In genomic region chr12:72330291-72330690, GRCh38 we compare ENCODE assay signal across 18 cellular contexts. TPM values are rescaled to one million over a fixed set of nuclear protein-coding genes. Genes with fewer than 3 reads are reported as not detected.
A peak's percentile ranks its signal among the peaks of the same experiment; 100 is the strongest.
DNase-seq lines count a peak whose midpoint lies in the region; ATAC-seq, FAIRE-seq and TF ChIP-seq lines count a peak whose summit lies in the region.
"Had no signal": no experiment of that assay in that cellular context is flagged by ENCODE, and none has a peak within 500 bp of the region (broad histone marks: within the 10 kb centered on the region; RNA-seq: fewer than 3 reads in every experiment).

No MANE protein-coding gene starts in this region.

- H3K4me2 ChIP-seq in fibroblast of lung (ENCODE audit: extremely low read depth, insufficient read depth, low read length) (peak overlapping the region; percentile 32), neuronal stem cell (ENCODE audit: insufficient read depth, low read length, poor library complexity, severe bottlenecking) (no peak overlapping the region)

- no peak overlapping the region for H3K14ac ChIP-seq in neuronal stem cell (ENCODE audit: low read length)

- H3K9ac ChIP-seq in fibroblast of lung (ENCODE audit: insufficient read depth, low read length), result no peak overlapping the region
- H3K9ac ChIP-seq in neuronal stem cell (ENCODE audit: low read depth, low read length, poor library complexity), result no peak overlapping the region

- H3K4ac ChIP-seq in neuronal stem cell (ENCODE audit: low read length), result no peak overlapping the region

- H3K4me3 ChIP-seq in MG63 (peak overlapping the region; percentile 21), fibroblast of lung (replicated peaks in 1 of 4; ENCODE audit: control extremely low read depth in 1 of 4, insufficient read depth in 1 of 4, low read depth in 3 of 4, low read length in 4 of 4) (peak overlapping the region in 2 of 4 experiments; percentile 7 to 25), neuronal stem cell (ENCODE audit: low read length in 2 of 2) (no peak overlapping the region)
- H3K4me3 ChIP-seq: SJCRH30, tibial artery had no signal

- H2BK120ac ChIP-seq in neuronal stem cell (ENCODE audit: low read depth, low read length), result no peak overlapping the region

- no peak overlapping the region for H4K91ac ChIP-seq in neuronal stem cell (ENCODE audit: low read depth, low read length, poor library complexity)

- no peaks in the 10 kb centered on the region for H3K79me1 ChIP-seq in neuronal stem cell (ENCODE audit: low read depth, low read length)

- H2BK5ac ChIP-seq in neuronal stem cell (ENCODE audit: low read length), result no peak overlapping the region

- no peaks in the 10 kb centered on the region for H3K27me3 Mint-ChIP-seq in activated naive CD4-positive, alpha-beta T cell treated with anti-CD3 and anti-CD28 coated beads for 36 hours (ENCODE audit: low read depth)
- H3K27me3 Mint-ChIP-seq: effector memory CD8-positive, alpha-beta T cell had no signal

- H4K8ac ChIP-seq in neuronal stem cell (ENCODE audit: low read depth, low read length), result no peak overlapping the region

- no peak overlapping the region for H2BK15ac ChIP-seq in neuronal stem cell (ENCODE audit: low read length)

- no peak overlapping the region for H3K23ac ChIP-seq in neuronal stem cell (ENCODE audit: low read depth, low read length, poor library complexity)

- intact Hi-C loops in activated naive CD4-positive, alpha-beta T cell treated with anti-CD3 and anti-CD28 coated beads for 36 hours (cut with micrococcal nuclease), result no loop called here

- no peaks in the 10 kb centered on the region for H3K36me3 Mint-ChIP-seq in activated naive CD4-positive, alpha-beta T cell treated with anti-CD3 and anti-CD28 coated beads for 36 hours (ENCODE audit: low read depth)

- no peak for TF ChIP-seq CTCF in AG09319 (IDR thresholded peaks at IDR 0.05; ENCODE audit: low read depth, low read length)
- TF ChIP-seq CTCF in fibroblast of lung (conservative IDR thresholded peaks at IDR 0.05 in 1 of 2, IDR thresholded peaks at IDR 0.05 in 1 of 2; ENCODE audit: low read depth in 1 of 2, low read length in 2 of 2), result no peak

- H3K9me3 Mint-ChIP-seq in activated naive CD4-positive, alpha-beta T cell treated with anti-CD3 and anti-CD28 coated beads for 36 hours, result no peaks in the 10 kb centered on the region
- H3K9me3 Mint-ChIP-seq: neural crest cell had no signal

- H3K36me3 ChIP-seq in MG63 (no peaks in the 10 kb centered on the region), fibroblast of lung (ENCODE audit: control insufficient read depth, insufficient read depth, low read length) (no peaks in the 10 kb centered on the region), neuronal stem cell (replicated peaks in 1 of 2; ENCODE audit: control insufficient read depth in 2 of 2, insufficient read depth in 2 of 2, low read length in 2 of 2) (no peaks in the 10 kb centered on the region)
- H3K36me3 ChIP-seq: SJCRH30, tibial artery had no signal

- H3K4me1 ChIP-seq in fibroblast of lung (ENCODE audit: control insufficient read depth, extremely low read depth, insufficient read depth, low read length), result no peaks in the 10 kb centered on the region
- H3K4me1 ChIP-seq in neuronal stem cell (ENCODE audit: control insufficient read depth in 2 of 2, insufficient read depth in 1 of 2, low read depth in 1 of 2, low read length in 2 of 2), result no peaks in the 10 kb centered on the region
- H3K4me1 ChIP-seq: SJCRH30, tibial artery had no signal

- H4K20me1 ChIP-seq in fibroblast of lung (ENCODE audit: control insufficient read depth, extremely low read depth, insufficient read depth, low read length), result no peaks in the 10 kb centered on the region

- no peaks in the 10 kb centered on the region for H3K9me3 ChIP-seq in MG63
- no peaks in the 10 kb centered on the region for H3K9me3 ChIP-seq in fibroblast of lung (ENCODE audit: control insufficient read depth, insufficient read depth, low read depth, low read length)
- H3K9me3 ChIP-seq in neuronal stem cell (replicated peaks in 1 of 2; ENCODE audit: control insufficient read depth in 2 of 2, insufficient read depth in 1 of 2, low read depth in 1 of 2, low read length in 2 of 2), result no peaks in the 10 kb centered on the region
- H3K9me3 ChIP-seq: SJCRH30, tibial artery had no signal

- H3K4me3 Mint-ChIP-seq in activated naive CD4-positive, alpha-beta T cell treated with anti-CD3 and anti-CD28 coated beads for 36 hours, result no peak overlapping the region
- H3K4me3 Mint-ChIP-seq: effector memory CD8-positive, alpha-beta T cell; neural crest cell had no signal

- H3K18ac ChIP-seq in neuronal stem cell (ENCODE audit: low read length), result no peak overlapping the region

- DNase-seq in AG09319 (ENCODE audit: extremely low read depth, low read depth) (peak; percentile 54), MG63 (peak; percentile 51), fibroblast of lung (ENCODE audit: low read depth in 2 of 2) (peak; percentile 61 to 88), neuronal stem cell (ENCODE audit: low spot score) (peak; percentile 20), NCI-H82 treated with DMSO at 0.1 percent for 48 hours (lab: John Stamatoyannopoulos, UW; ENCODE audit: unreplicated experiment) (no peak), urothelium cell line (ENCODE audit: low spot score) (no peak)
- no peak for DNase-seq in activated naive CD4-positive, alpha-beta T cell treated with anti-CD3 and anti-CD28 coated beads for 36 hours
- DNase-seq: ACHN; activated gamma-delta T cell treated with Interleukin-2 at 50 U/mL for 16 hours; effector memory CD8-positive, alpha-beta T cell; NCI-H1105 treated with DMSO at 0.1 percent for 48 hours; NCI-H774; SJCRH30; tibial artery had no signal

- CTCF ChIA-PET in activated naive CD4-positive, alpha-beta T cell treated with anti-CD3 and anti-CD28 coated beads for 36 hours (lab: Charles Lee), result no interaction called here

- H3K79me2 ChIP-seq in fibroblast of lung (ENCODE audit: control insufficient read depth, insufficient read depth, low read length), result no peaks in the 10 kb centered on the region

- H3K27me3 ChIP-seq in MG63 (no peaks in the 10 kb centered on the region), fibroblast of lung (ENCODE audit: control insufficient read depth, insufficient read depth, low read length) (no peaks in the 10 kb centered on the region), neuronal stem cell (ENCODE audit: control insufficient read depth in 3 of 3, insufficient read depth in 3 of 3, low read depth in 1 of 3, low read length in 3 of 3) (no peaks in the 10 kb centered on the region)
- H3K27me3 ChIP-seq: SJCRH30, tibial artery had no signal

- H2AFZ ChIP-seq in fibroblast of lung (ENCODE audit: low read length), result no peak overlapping the region
- peak overlapping the region; percentile 6 for H2AFZ ChIP-seq in neuronal stem cell (ENCODE audit: low read length)

- no CpG with 5 or more reads among the region's 9 CpGs for WGBS in neuronal stem cell (ENCODE audit: extremely low coverage in 2 of 2, insufficient read length in 2 of 2, insufficient replicate concordance in 1 of 2), 2 donors

- FAIRE-seq in urothelium cell line (lab: Jason Lieb, UNC), result no peak
- FAIRE-seq: bronchial epithelial cell had no signal

- H2AK5ac ChIP-seq in neuronal stem cell (ENCODE audit: low read depth, low read length), result no peak overlapping the region

- H3K27ac Mint-ChIP-seq in activated naive CD4-positive, alpha-beta T cell treated with anti-CD3 and anti-CD28 coated beads for 36 hours, result no peak overlapping the region
- H3K27ac Mint-ChIP-seq: effector memory CD8-positive, alpha-beta T cell had no signal

- no peaks in the 10 kb centered on the region for H3K4me1 Mint-ChIP-seq in activated naive CD4-positive, alpha-beta T cell treated with anti-CD3 and anti-CD28 coated beads for 36 hours (ENCODE audit: low read depth)
- H3K4me1 Mint-ChIP-seq: neural crest cell had no signal

- no peak overlapping the region for H3K27ac ChIP-seq in fibroblast of lung (ENCODE audit: insufficient read depth, low read length)
- H3K27ac ChIP-seq in neuronal stem cell (replicated peaks; ENCODE audit: low read length), result no peak overlapping the region
- H3K27ac ChIP-seq: SJCRH30, tibial artery had no signal

- no peak for ATAC-seq in GM18867 (IDR thresholded peaks at IDR 0.05; ENCODE audit: unreplicated experiment)
- ATAC-seq: effector memory CD8-positive, alpha-beta T cell had no signal

- H2BK12ac ChIP-seq in neuronal stem cell (ENCODE audit: low read length), result no peak overlapping the region

RNA-seq across cellular contexts. Expression of gene TRHDE, which starts 58.1 kb away (rescaled TPM):
- 0.22 and 5.0 TPM in 2 replicates for total RNA-seq in MG63 (2014; rRNA removed; shearing (Covaris generic); ENCODE audit: low replicate concordance)
- total RNA-seq in fibroblast of lung, result 5.9 and 7.3 TPM in 2 replicates
- polyA plus RNA-seq in fibroblast of lung, result 8.8 and 17.6 TPM in 2 replicates
- 7.1 and 7.7 TPM in 2 replicates for polyA plus RNA-seq in fibroblast of lung (2012)
- 5.3 and 12.8 TPM in 2 replicates for polyA minus RNA-seq in fibroblast of lung (ENCODE audit: low replicate concordance)
- polyA plus RNA-seq in neuronal stem cell (2013, experiment 1 of 2), result 0.75 TPM
- polyA plus RNA-seq in neuronal stem cell (2013, experiment 2 of 2), result 0.64 TPM
- total RNA-seq in activated naive CD4-positive, alpha-beta T cell treated with anti-CD3 and anti-CD28 coated beads for 36 hours, result not detected
- total RNA-seq: activated CD8-positive, alpha-beta memory T cell treated with anti-CD3 and anti-CD28 coated beads for 36 hours had no signal

Comparison
In these comparisons a context has a peak if more than half of its experiments do, and no peak if none do; other contexts are left out.
1. DNase-seq: peak in AG09319 (single experiment), MG63 (single experiment), fibroblast of lung (2 of 2) and neuronal stem cell (single experiment); none in NCI-H82 treated with DMSO at 0.1 percent for 48 hours (single experiment), activated naive CD4-positive, alpha-beta T cell treated with anti-CD3 and anti-CD28 coated beads for 36 hours (single experiment) and urothelium cell line (single experiment).